Comparison of ENCODE assay signal across 7 cellular contexts in the genomic region with DNA sequence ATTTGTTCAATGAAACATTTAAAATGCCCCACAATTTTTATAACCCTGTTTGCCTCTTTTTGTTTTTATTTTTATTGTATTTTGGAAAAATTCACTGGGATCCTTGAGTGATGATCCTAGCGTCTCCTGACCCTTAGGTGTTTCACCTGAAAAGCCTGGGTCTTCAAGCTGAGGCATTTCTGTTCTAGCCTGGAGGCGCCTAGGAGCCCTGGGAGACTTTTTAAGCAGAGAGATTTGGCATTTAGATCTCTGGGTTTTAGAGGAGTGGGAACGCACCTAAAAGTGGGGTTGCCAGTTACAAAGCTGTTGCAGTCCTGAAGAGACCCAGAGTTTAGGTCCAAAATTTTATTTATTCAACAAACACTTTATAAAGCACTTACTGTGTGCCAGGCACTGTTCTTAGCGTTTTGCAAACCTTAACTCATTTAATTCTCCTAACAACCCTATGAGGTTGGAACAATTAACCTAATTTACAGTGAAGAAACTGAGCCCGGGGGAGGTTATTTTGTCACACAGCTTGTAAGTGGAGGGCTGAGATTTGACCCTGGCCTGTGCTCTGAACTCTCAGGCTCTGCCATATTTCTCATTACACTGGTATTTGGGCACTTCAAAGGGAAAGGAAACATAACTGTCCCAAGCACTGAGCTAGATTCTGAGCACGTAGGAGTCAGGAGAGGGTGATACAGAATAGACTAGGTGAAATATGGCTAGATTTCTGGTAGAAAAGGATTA. TPM values are rescaled to one million over a fixed set of nuclear protein-coding genes. Genes with fewer than 3 reads are reported as not detected.
DNase-seq lines count a peak whose midpoint lies in the region; ATAC-seq and TF ChIP-seq lines count a peak whose summit lies in the region.

No MANE protein-coding gene starts in this region.

- TF ChIP-seq CTCF in foreskin fibroblast (IDR thresholded peaks at IDR 0.05; ENCODE audit: low read depth, low read length) = no peak
- TF ChIP-seq CTCF in smooth muscle cell (IDR thresholded peaks at IDR 0.05; ENCODE audit: borderline replicate concordance, insufficient read depth, poor library complexity, severe bottlenecking) = no peak

- H3K9me3 ChIP-seq in SK-N-MC (ENCODE audit: low read depth, low read length) (no peaks in the 10 kb centered on the region), smooth muscle cell (replicated peaks; ENCODE audit: low read depth) (no peaks in the 10 kb centered on the region)

- H3K79me2 ChIP-seq in smooth muscle cell (ENCODE audit: low read depth) = peaks cover 25% of the 10 kb centered on the region

- H3K36me3 ChIP-seq in H7 (replicated peaks; ENCODE audit: control insufficient read depth, insufficient read depth, low read length) = peaks cover 7% of the 10 kb centered on the region
- H3K36me3 ChIP-seq in SK-N-MC (ENCODE audit: insufficient read depth, low read length) = peaks cover 21% of the 10 kb centered on the region
- no peaks in the 10 kb centered on the region for H3K36me3 ChIP-seq in smooth muscle cell (ENCODE audit: low read depth)

- H3K9ac ChIP-seq in SK-N-MC (ENCODE audit: insufficient read length) (peak overlapping the region; percentile 83), smooth muscle cell (ENCODE audit: low read depth) (peak overlapping the region; percentile 54)

- DNase-seq in H7 (peak; percentile 60), SK-N-MC (ENCODE audit: low read depth, low spot score) (no peak), foreskin fibroblast (peak in 1 of 2 donors; percentile 35), smooth muscle cell (lab: John Stamatoyannopoulos, UW; ENCODE audit: unreplicated experiment) (no peak), RKO (ENCODE audit: low spot score) (no peak), posterior cingulate gyrus (no peak)

- no peak overlapping the region for H2AFZ ChIP-seq in smooth muscle cell (ENCODE audit: low read depth)

- H3K4me1 ChIP-seq in smooth muscle cell (ENCODE audit: low read depth) = peaks cover 9% of the 10 kb centered on the region

- 27% methylated on average over 6 of the region's 6 CpGs for WGBS in smooth muscle cell (ENCODE audit: low lambda C conversion rate)

- H3K27me3 ChIP-seq in H7 (ENCODE audit: control insufficient read depth, insufficient read depth, low read length) (no peaks in the 10 kb centered on the region), smooth muscle cell (ENCODE audit: low read depth) (no peaks in the 10 kb centered on the region)

- ATAC-seq in GM21576 (IDR thresholded peaks at IDR 0.05; ENCODE audit: unreplicated experiment) = no peak

- H3K4me3 ChIP-seq in H7 (ENCODE audit: insufficient read depth, low read depth, low read length) = peak overlapping the region; percentile 99
- peak overlapping the region; percentile 95 for H3K4me3 ChIP-seq in SK-N-MC
- H3K4me3 ChIP-seq in foreskin fibroblast (ENCODE audit: low read depth in 1 of 2, low read length in 2 of 2) = peak overlapping the region; percentile 68 to 93
- peak overlapping the region; percentile 81 for H3K4me3 ChIP-seq in smooth muscle cell

- intact Hi-C loops in posterior cingulate gyrus (cut with DNase I) = loop anchor here (5.0 kb wide), 1 partner anchor 75 kb away; a partner anchor contains a TSS

- H3F3A ChIP-seq in smooth muscle cell (ENCODE audit: low read depth) = peaks cover 7% of the 10 kb centered on the region

- no peaks in the 10 kb centered on the region for H4K20me1 ChIP-seq in smooth muscle cell (ENCODE audit: low read depth)

- H3K27ac ChIP-seq in SK-N-MC = peak overlapping the region; percentile 94
- peak overlapping the region; percentile 85 for H3K27ac ChIP-seq in smooth muscle cell (ENCODE audit: low read depth)

- H3K4me2 ChIP-seq in smooth muscle cell = peak overlapping the region; percentile 99

RNA-seq across cellular contexts. Expression of a gene that starts 0.8 kb away (rescaled TPM):
- total RNA-seq in H7 (2014; rRNA removed; shearing (Covaris generic)) = 99.2 and 115 TPM in 2 replicates
- 122 and 144 TPM in 2 replicates for total RNA-seq in smooth muscle cell
- 176 and 266 TPM in 2 replicates for polyA plus RNA-seq in smooth muscle cell

RNA-seq across cellular contexts. Expression of a gene that starts 10.5 kb away (rescaled TPM):
- 176 and 225 TPM in 2 replicates for total RNA-seq in H7 (2014; rRNA removed; shearing (Covaris generic))
- 279 and 332 TPM in 2 replicates for total RNA-seq in smooth muscle cell
- 285 and 495 TPM in 2 replicates for polyA plus RNA-seq in smooth muscle cell

RNA-seq across cellular contexts. Expression of a gene that starts 24.9 kb away (rescaled TPM):
- 103 and 119 TPM in 2 replicates for total RNA-seq in H7 (2014; rRNA removed; shearing (Covaris generic))
- total RNA-seq in smooth muscle cell = 12.1 and 15.6 TPM in 2 replicates
- polyA plus RNA-seq in smooth muscle cell = 21.1 and 23.3 TPM in 2 replicates

RNA-seq across cellular contexts. Expression of a gene that starts 25.2 kb away (rescaled TPM):
- 263 and 296 TPM in 2 replicates for total RNA-seq in H7 (2014; rRNA removed; shearing (Covaris generic))
- total RNA-seq in smooth muscle cell = 97.2 and 118 TPM in 2 replicates
- 300 and 317 TPM in 2 replicates for polyA plus RNA-seq in smooth muscle cell
